Comparison of ENCODE assay signal across 16 cellular contexts in genomic region chr1:12180903-12181302, GRCh38. TPM values are rescaled to one million over a fixed set of nuclear protein-coding genes. Genes with fewer than 3 reads are reported as not detected.
DNase-seq lines count a peak whose midpoint lies in the region; ATAC-seq, FAIRE-seq and TF ChIP-seq lines count a peak whose summit lies in the region.
"Had no signal": no experiment of that assay in that cellular context is flagged by ENCODE, and none has a peak within 500 bp of the region (broad histone marks: within the 10 kb centered on the region; RNA-seq: fewer than 3 reads in every experiment).

No MANE protein-coding gene starts in this region.

- H3K4me3 ChIP-seq in K562 (no peak overlapping the region), thyroid gland (replicated peaks in 1 of 3) (no peak overlapping the region), PC-9 (no peak overlapping the region)
- H3K4me3 ChIP-seq in naive thymus-derived CD4-positive, alpha-beta T cell (ENCODE audit: low read length): no peak overlapping the region
- H3K4me3 ChIP-seq: thoracic aorta had no signal

- H3K9me3 ChIP-seq in K562 (replicated peaks; ENCODE audit: control insufficient read depth, insufficient read depth, low read depth, low read length): no peaks in the 10 kb centered on the region
- no peaks in the 10 kb centered on the region for H3K9me3 ChIP-seq in naive thymus-derived CD4-positive, alpha-beta T cell (ENCODE audit: control insufficient read depth in 2 of 3, low read length in 3 of 3)
- no peaks in the 10 kb centered on the region for H3K9me3 ChIP-seq in thyroid gland
- H3K9me3 ChIP-seq in PC-9 (ENCODE audit: insufficient read depth, low read depth): no peaks in the 10 kb centered on the region
- H3K9me3 ChIP-seq: thoracic aorta had no signal

- FAIRE-seq in K562 (lab: Jason Lieb, UNC) (no peak), GM19239 (lab: Jason Lieb, UNC) (no peak)

- no peak for ATAC-seq in activated CD8-positive, alpha-beta memory T cell treated with anti-CD3 and anti-CD28 coated beads, Interleukin-2, amount 10 ng/mL, durations not matched to agents 7 days and 5 days
- ATAC-seq in K562: peak; percentile 6; the same call in 1 of the 3 replicates
- no peak for ATAC-seq in naive thymus-derived CD4-positive, alpha-beta T cell

- no peak overlapping the region for H3K4me3 Mint-ChIP-seq in activated CD8-positive, alpha-beta memory T cell treated with anti-CD3 and anti-CD28 coated beads, Interleukin-2, amount 10 ng/mL, durations not matched to agents 7 days and 5 days
- H3K4me3 Mint-ChIP-seq in naive thymus-derived CD4-positive, alpha-beta T cell: peak overlapping the region in 2 of 10 donors; percentile 12 to 63

- peaks cover 21% of the 10 kb centered on the region; the same call in 2 of the 3 replicates for H3K36me3 ChIP-seq in K562 (ENCODE audit: control insufficient read depth, insufficient read depth, low read length)
- peaks cover 0 to 5% (median 0%) of the 10 kb centered on the region in 3 experiments for H3K36me3 ChIP-seq in naive thymus-derived CD4-positive, alpha-beta T cell (ENCODE audit: control insufficient read depth in 2 of 3, insufficient read depth in 3 of 3, low read length in 3 of 3)
- H3K36me3 ChIP-seq in thyroid gland: no peaks in the 10 kb centered on the region
- no peaks in the 10 kb centered on the region for H3K36me3 ChIP-seq in PC-9 (ENCODE audit: low read depth)
- H3K36me3 ChIP-seq: thoracic aorta had no signal

- H3K4me1 ChIP-seq in K562 (replicated peaks in 1 of 2; ENCODE audit: control insufficient read depth in 2 of 2, insufficient read depth in 2 of 2, low read length in 2 of 2): peaks cover 8 to 43% of the 10 kb centered on the region in 2 experiments; a peak in 3 of 5 replicates
- peaks cover 45 to 67% of the 10 kb centered on the region in 2 donors for H3K4me1 ChIP-seq in naive thymus-derived CD4-positive, alpha-beta T cell (ENCODE audit: control insufficient read depth in 2 of 2, insufficient read depth in 2 of 2, low read length in 2 of 2)
- peaks cover 5 to 55% of the 10 kb centered on the region in 2 donors for H3K4me1 ChIP-seq in thyroid gland
- peaks cover 10% of the 10 kb centered on the region for H3K4me1 ChIP-seq in PC-9 (replicated peaks; ENCODE audit: insufficient read depth)
- H3K4me1 ChIP-seq: parathyroid adenoma had no signal

- H2AFZ ChIP-seq in K562 (ENCODE audit: low read depth, low read length) (no peak overlapping the region), PC-9 (no peak overlapping the region)
- H2AFZ ChIP-seq: parathyroid adenoma had no signal

- H3K27me3 ChIP-seq in K562 (ENCODE audit: control insufficient read depth in 2 of 2, insufficient read depth in 2 of 2, low read length in 2 of 2): no peaks in the 10 kb centered on the region
- H3K27me3 ChIP-seq in naive thymus-derived CD4-positive, alpha-beta T cell (ENCODE audit: control insufficient read depth in 2 of 2, insufficient read depth in 2 of 2, low read length in 2 of 2): no peaks in the 10 kb centered on the region
- H3K27me3 ChIP-seq in thyroid gland: no peaks in the 10 kb centered on the region
- no peaks in the 10 kb centered on the region for H3K27me3 ChIP-seq in PC-9 (ENCODE audit: insufficient read depth, low read depth)

- H4K20me1 ChIP-seq in K562 (replicated peaks; ENCODE audit: control insufficient read depth, insufficient read depth, low read length): peaks cover 38% of the 10 kb centered on the region
- no peaks in the 10 kb centered on the region for H4K20me1 ChIP-seq in PC-9 (ENCODE audit: insufficient read depth)

- H3K79me2 ChIP-seq in K562 (ENCODE audit: control insufficient read depth, insufficient read depth, low read length) (peaks cover 20% of the 10 kb centered on the region), PC-9 (ENCODE audit: low read depth) (no peaks in the 10 kb centered on the region)
- H3K79me2 ChIP-seq: parathyroid adenoma had no signal

- POLR2A ChIA-PET in K562 (lab: Yijun Ruan, JAX): interaction anchor here (0.7 kb wide), 2 partner anchors 23 to 38 kb away, joined by 3 read pairs; no protein-coding TSS in a partner anchor
- POLR2A ChIA-PET in naive thymus-derived CD4-positive, alpha-beta T cell (lab: Charles Lee): interaction anchor here (1.0 to 8.2 kb wide), 3 partner anchors 22 to 160 kb away, joined by 3 to 125 read pairs (median 3); no protein-coding TSS in a partner anchor
- POLR2A ChIA-PET in PC-9 (lab: Charles Lee; ENCODE audit: unreplicated experiment): no interaction called here

- no peaks in the 10 kb centered on the region for H3K9me3 Mint-ChIP-seq in activated CD8-positive, alpha-beta memory T cell treated with anti-CD3 and anti-CD28 coated beads, Interleukin-2, amount 10 ng/mL, durations not matched to agents 7 days and 5 days (ENCODE audit: low read depth)
- H3K9me3 Mint-ChIP-seq in naive thymus-derived CD4-positive, alpha-beta T cell: peaks cover 0 to 2% (median 0%) of the 10 kb centered on the region in 11 donors

- H3K9me2 ChIP-seq in PC-9 (ENCODE audit: insufficient read depth): no peaks in the 10 kb centered on the region

- peak overlapping the region in 1 of 2 experiments; percentile 31; a peak in 1 of 4 replicates for H3K9ac ChIP-seq in K562 (ENCODE audit: insufficient read depth in 1 of 2, low read depth in 2 of 2, low read length in 2 of 2)
- H3K9ac ChIP-seq: parathyroid adenoma had no signal

- peaks cover 66% of the 10 kb centered on the region for H3K4me1 Mint-ChIP-seq in activated CD8-positive, alpha-beta memory T cell treated with anti-CD3 and anti-CD28 coated beads, Interleukin-2, amount 10 ng/mL, durations not matched to agents 7 days and 5 days
- peaks cover 54 to 89% (median 75%) of the 10 kb centered on the region in 7 donors for H3K4me1 Mint-ChIP-seq in naive thymus-derived CD4-positive, alpha-beta T cell

- H3K27me3 Mint-ChIP-seq in activated CD8-positive, alpha-beta memory T cell treated with anti-CD3 and anti-CD28 coated beads, Interleukin-2, amount 10 ng/mL, durations not matched to agents 7 days and 5 days: no peaks in the 10 kb centered on the region
- no peaks in the 10 kb centered on the region for H3K27me3 Mint-ChIP-seq in naive thymus-derived CD4-positive, alpha-beta T cell

- H3K4me2 ChIP-seq in K562 (ENCODE audit: insufficient read depth, low read length) (no peak overlapping the region), PC-9 (no peak overlapping the region)

- no TSS peak for BruUV-seq in K562 (replicated peaks; lab: Mats Ljungman, UMichigan)
- no TSS peak for BruUV-seq in PC-9 (replicated peaks; lab: Mats Ljungman, UMichigan)

- H3K9me1 ChIP-seq in K562 (ENCODE audit: control insufficient read depth, insufficient read depth, low read length): no peaks in the 10 kb centered on the region

- in situ Hi-C loops in K562 (cut with MboI): no loop called here

- no peak for TF ChIP-seq EP300 in K562 (IDR thresholded peaks at IDR 0.05; ENCODE audit: low read length)

- H3K27ac ChIP-seq in K562 (ENCODE audit: extremely low read depth, low read depth, low read length) (no peak overlapping the region), thyroid gland (peak overlapping the region in 2 of 3 donors; percentile 38 to 54), PC-9 (no peak overlapping the region)
- H3K27ac ChIP-seq in naive thymus-derived CD4-positive, alpha-beta T cell (ENCODE audit: low read depth, low read length): peak overlapping the region; percentile 82
- H3K27ac ChIP-seq: parathyroid adenoma had no signal

- no peak for TF ChIP-seq CTCF in K562 (IDR thresholded peaks at IDR 0.05 in 2 of 3, conservative IDR thresholded peaks at IDR 0.05 in 1 of 3; ENCODE audit: insufficient read depth in 2 of 3, low read depth in 1 of 3, low read length in 3 of 3)
- no peak for TF ChIP-seq CTCF in thyroid gland (IDR thresholded peaks at IDR 0.05)
- no peak for TF ChIP-seq CTCF in PC-9 (conservative IDR thresholded peaks at IDR 0.05)

- peaks cover 35% of the 10 kb centered on the region for H3K36me3 Mint-ChIP-seq in activated CD8-positive, alpha-beta memory T cell treated with anti-CD3 and anti-CD28 coated beads, Interleukin-2, amount 10 ng/mL, durations not matched to agents 7 days and 5 days
- H3K36me3 Mint-ChIP-seq in naive thymus-derived CD4-positive, alpha-beta T cell: peaks cover 0 to 21% (median 0%) of the 10 kb centered on the region in 5 donors

- no peak for TF ChIP-seq RAD21 in K562 (CRISPR knock-in tag; conservative IDR thresholded peaks at IDR 0.05 in 1 of 2, IDR thresholded peaks at IDR 0.05 in 1 of 2)

- TF ChIP-seq POLR2A in K562 (conservative IDR thresholded peaks at IDR 0.05): no peak; the same call in 1 of the 2 replicates
- no peak for TF ChIP-seq POLR2A in thyroid gland (IDR thresholded peaks at IDR 0.05)

- 81% methylated on average over 7 of the region's 7 CpGs for WGBS in K562 (ENCODE audit: insufficient coverage, low coverage, missing lambda C conversion rate)
- WGBS in thyroid gland, 2 donors: 83 to 96% methylated on average over 6 to 7 of the region's 7 CpGs

- H3K27ac Mint-ChIP-seq in activated CD8-positive, alpha-beta memory T cell treated with anti-CD3 and anti-CD28 coated beads, Interleukin-2, amount 10 ng/mL, durations not matched to agents 7 days and 5 days: peak overlapping the region; percentile 19
- peak overlapping the region; percentile 56 to 97 (median 75) for H3K27ac Mint-ChIP-seq in naive thymus-derived CD4-positive, alpha-beta T cell

- no peak for DNase-seq in activated CD8-positive, alpha-beta memory T cell treated with anti-CD3 and anti-CD28 coated beads, Interleukin-2, amount 10 ng/mL, durations not matched to agents 7 days and 5 days
- DNase-seq in activated CD8-positive, alpha-beta memory T cell treated with anti-CD3 and anti-CD28 coated beads for 24 hours: no peak
- DNase-seq in K562 (ENCODE audit: extremely low read depth in 1 of 4, low spot score in 3 of 4) (no peak), thyroid gland (no peak), GM19239 (ENCODE audit: insufficient read length, low spot score) (no peak), PC-9 (no peak)
- no peak for DNase-seq in naive thymus-derived CD4-positive, alpha-beta T cell
- no peak for DNase-seq in stimulated activated CD4-positive, alpha-beta T cell treated with anti-CD3 and anti-CD28 coated beads, Interleukin-4, amount 100 ng/mL, for 1 hour
- DNase-seq: ACHN; activated CD8-positive, alpha-beta memory T cell treated with anti-CD3 and anti-CD28 coated beads, Interleukin-2, amount 50 U/mL, for 4 hours; DND-41; HCEC 1CT; NCI-H1417; NCI-H446 had no signal

- CTCF ChIA-PET in activated CD8-positive, alpha-beta memory T cell treated with anti-CD3 and anti-CD28 coated beads, Interleukin-2, amount 10 ng/mL, durations not matched to agents 7 days and 5 days (lab: Charles Lee): interaction anchor here (8.2 kb wide), 1 partner anchor 56 kb away, joined by 104 read pairs; no protein-coding TSS in a partner anchor
- CTCF ChIA-PET in K562 (lab: Yijun Ruan, JAX; ENCODE audit: low intra/inter-chr PET ratio): no interaction called here
- CTCF ChIA-PET in naive thymus-derived CD4-positive, alpha-beta T cell (lab: Charles Lee): no interaction called here
- CTCF ChIA-PET in PC-9 (lab: Charles Lee): no interaction called here

- no peaks in the 10 kb centered on the region for H3F3A ChIP-seq in PC-9 (ENCODE audit: insufficient read depth, low read depth)

- intact Hi-C loops in K562 (cut with micrococcal nuclease) (no loop called here), thyroid gland (cut with DNase I) (no loop called here), PC-9 (cut with micrococcal nuclease; ENCODE audit: unreplicated experiment) (no loop called here)
- intact Hi-C loops in naive thymus-derived CD4-positive, alpha-beta T cell (cut with micrococcal nuclease): no loop called here

RNA-seq across cellular contexts. Expression of gene TNFRSF1B, which starts 14.1 kb away (rescaled TPM):
- total RNA-seq in activated CD8-positive, alpha-beta memory T cell treated with anti-CD3 and anti-CD28 coated beads, Interleukin-2, amount 10 ng/mL, durations not matched to agents 7 days and 5 days: 100 to 1,000 TPM; 294 to 370 TPM
- total RNA-seq in K562 (2011; cell fraction: chromatin; rRNA removed; ENCODE audit: low replicate concordance): 26.1 and 74.5 TPM in 2 replicates
- 83.4 and 97.6 TPM in 2 replicates for total RNA-seq in K562 (2011; cell fraction: nucleolus; rRNA removed)
- 68.4 and 69.2 TPM in 2 replicates for total RNA-seq in K562 (2011; cell fraction: nucleoplasm; rRNA removed)
- 40.8 and 54.1 TPM in 2 replicates for total RNA-seq in K562 (2014; rRNA removed)
- total RNA-seq in K562 (2014; rRNA removed; fragmentation: Illumina TruSeq; extraction: Trizol): 17.5 and 22.7 TPM in 2 replicates
- 21.7 and 23.1 TPM in 2 replicates for total RNA-seq in K562 (2015; rRNA removed; fragmentation: Illumina TruSeq; extraction: Trizol)
- 91.3 and 91.6 TPM in 2 replicates for total RNA-seq in K562 (2021)
- 36.0 and 48.1 TPM in 2 replicates for polyA plus RNA-seq in K562 (2011; rRNA removed)
- polyA plus RNA-seq in K562 (2011; cell fraction: cytosol; rRNA removed): 54.9 and 115 TPM in 2 replicates
- 12.4 and 19.5 TPM in 2 replicates for polyA plus RNA-seq in K562 (2011; cell fraction: nucleus; rRNA removed)
- 37.7 and 41.4 TPM in 2 replicates for polyA plus RNA-seq in K562 (2012)
- 40.9 and 48.0 TPM in 2 replicates for polyA plus RNA-seq in K562 (2014; fragmentation: Illumina TruSeq; extraction: Trizol)
- polyA plus RNA-seq in K562 (2014; fragmentation: Nextera tagmentation; extraction: Ambion mirVana): 1 to 10 TPM; 8.8 to 9.0 TPM
- 43.7 and 47.2 TPM in 2 replicates for polyA plus RNA-seq in K562 (2014; rRNA removed)
- polyA minus RNA-seq in K562 (2011; rRNA and poly(A)+ RNA removed): 19.0 and 26.6 TPM in 2 replicates
- 46.3 and 70.4 TPM in 2 replicates for polyA minus RNA-seq in K562 (2011; cell fraction: cytosol; rRNA and poly(A)+ RNA removed)
- polyA minus RNA-seq in K562 (2011; cell fraction: nucleus; rRNA and poly(A)+ RNA removed): 13.3 and 24.2 TPM in 2 replicates
- 100 to 1,000 TPM in 2 of 5 experiments, 10 to 100 TPM in 3; 38.6 to 278 (median 60.3) TPM for total RNA-seq in naive thymus-derived CD4-positive, alpha-beta T cell
- 10 to 100 TPM; 30.1 to 48.2 TPM for polyA plus RNA-seq in naive thymus-derived CD4-positive, alpha-beta T cell
- 10 to 100 TPM in 2 of 4 donors, 1 to 10 TPM in 2; 4.4 to 20.4 (median 9.0) TPM for total RNA-seq in thyroid gland
- 2.7 and 3.3 TPM in 2 replicates for total RNA-seq in PC-9 (2021)

RNA-seq across cellular contexts. Expression of gene VPS13D, which starts 48.9 kb away (rescaled TPM):
- total RNA-seq in activated CD8-positive, alpha-beta memory T cell treated with anti-CD3 and anti-CD28 coated beads, Interleukin-2, amount 10 ng/mL, durations not matched to agents 7 days and 5 days: 10 to 100 TPM; 34.6 to 38.3 TPM
- 242 and 510 TPM in 2 replicates for total RNA-seq in K562 (2011; cell fraction: chromatin; rRNA removed; ENCODE audit: low replicate concordance)
- 134 and 184 TPM in 2 replicates for total RNA-seq in K562 (2011; cell fraction: nucleolus; rRNA removed)
- total RNA-seq in K562 (2011; cell fraction: nucleoplasm; rRNA removed): 201 and 203 TPM in 2 replicates
- total RNA-seq in K562 (2014; rRNA removed) (31.7 and 34.0 TPM in 2 replicates), K562 (2014; rRNA removed; fragmentation: Illumina TruSeq; extraction: Trizol) (46.5 and 48.1 TPM in 2 replicates), K562 (2015; rRNA removed; fragmentation: Illumina TruSeq; extraction: Trizol) (36.6 and 38.5 TPM in 2 replicates), K562 (2021) (47.2 and 50.0 TPM in 2 replicates), thyroid gland (100 to 1,000 TPM; 137 to 238 (median 191) TPM), PC-9 (2021) (31.1 and 36.2 TPM in 2 replicates)
- polyA plus RNA-seq in K562 (2011; rRNA removed) (50.3 and 51.5 TPM in 2 replicates), K562 (2014; fragmentation: Illumina TruSeq; extraction: Trizol) (41.3 and 46.6 TPM in 2 replicates), K562 (2014; fragmentation: Nextera tagmentation; extraction: Ambion mirVana) (10 to 100 TPM in 1 of 2 experiments, 1 to 10 TPM in 1; 6.1 to 13.9 TPM), K562 (2014; rRNA removed) (37.2 and 41.3 TPM in 2 replicates)
- polyA plus RNA-seq in K562 (2011; cell fraction: cytosol; rRNA removed): 24.7 and 32.9 TPM in 2 replicates
- 80.4 and 87.5 TPM in 2 replicates for polyA plus RNA-seq in K562 (2011; cell fraction: nucleus; rRNA removed)
- 21.3 and 30.8 TPM in 2 replicates for polyA plus RNA-seq in K562 (2012)
- 105 and 124 TPM in 2 replicates for polyA minus RNA-seq in K562 (2011; rRNA and poly(A)+ RNA removed)
- 40.4 and 42.1 TPM in 2 replicates for polyA minus RNA-seq in K562 (2011; cell fraction: cytosol; rRNA and poly(A)+ RNA removed)
- polyA minus RNA-seq in K562 (2011; cell fraction: nucleus; rRNA and poly(A)+ RNA removed): 107 and 189 TPM in 2 replicates
- total RNA-seq in naive thymus-derived CD4-positive, alpha-beta T cell: 10 to 100 TPM; 43.8 to 94.4 (median 77.3) TPM
- 10 to 100 TPM in 1 of 2 donors, 1 to 10 TPM in 1; 6.5 to 13.5 TPM for polyA plus RNA-seq in naive thymus-derived CD4-positive, alpha-beta T cell

Comparison
In these comparisons a context has a peak if more than half of its experiments do, and no peak if none do; other contexts are left out.
1. H3K27ac ChIP-seq: peak in naive thymus-derived CD4-positive, alpha-beta T cell (single experiment) and thyroid gland (2 of 3); none in K562 (single experiment) and PC-9 (single experiment).